19 cellular contexts compared by ENCODE assay signal in the genomic region with DNA sequence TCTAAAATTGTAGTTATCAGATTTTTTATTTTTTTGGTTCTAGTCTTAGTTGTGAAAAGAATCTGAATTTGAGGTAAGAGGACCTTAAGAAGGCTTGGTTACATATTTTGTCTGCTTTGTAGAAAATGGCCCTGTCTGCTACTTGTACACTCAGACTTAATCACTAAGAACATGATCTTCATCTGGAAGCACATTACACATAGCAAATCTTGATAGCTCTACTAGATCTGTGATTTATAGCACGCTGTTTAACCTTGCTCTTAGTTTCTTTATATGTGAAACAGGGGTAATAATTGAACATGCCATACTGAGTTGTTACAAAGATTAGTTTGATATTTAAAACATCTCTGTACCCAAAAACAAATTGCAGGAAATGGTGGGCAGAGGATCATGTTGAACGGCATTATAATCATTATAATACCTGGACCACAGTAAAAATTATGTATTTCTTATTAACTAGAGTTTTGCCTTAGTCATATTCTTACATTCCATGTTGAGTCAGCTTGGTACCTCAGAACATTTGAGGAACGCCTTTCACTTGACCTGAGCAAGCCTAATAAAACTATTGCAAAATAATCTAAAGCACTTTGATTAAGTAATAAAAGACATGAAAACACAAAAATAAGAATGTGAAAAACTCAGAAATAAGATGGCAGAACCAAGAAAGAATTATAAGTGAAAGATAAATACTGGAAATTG.
"Had no signal": no experiment of that assay in that cellular context is flagged by ENCODE, and none has a peak within 500 bp of the region (broad histone marks: within the 10 kb centered on the region; RNA-seq: fewer than 3 reads in every experiment).

No MANE protein-coding gene starts in this region.

- H3K27ac ChIP-seq: cardiac muscle cell, prostate gland, right lobe of liver, stomach, upper lobe of left lung, WERI-Rb-1 had no signal

- H3K27me3 ChIP-seq: cardiac muscle cell, right lobe of liver, stomach, upper lobe of left lung had no signal

- ATAC-seq: activated T-cell treated with anti-CD3 and anti-CD28 coated beads, Interleukin-2, amount 50 U/mL, for 72 hours; left ventricle myocardium superior; right lobe of liver; stimulated activated effector memory CD8-positive, alpha-beta T cell treated with anti-CD3 and anti-CD28 coated beads, Interleukin-12 subunit alpha, Interleukin-12 subunit beta, amount 100 ng/mL, for 72 hours had no signal

- H3K9me3 ChIP-seq: prostate gland, right lobe of liver, stomach, upper lobe of left lung had no signal

- H3K4me3 ChIP-seq: cardiac muscle cell, prostate gland, right lobe of liver, smooth muscle cell, stomach, upper lobe of left lung had no signal

- H3K4me1 ChIP-seq: prostate gland, right lobe of liver, stomach, upper lobe of left lung had no signal

- H3K4me2 ChIP-seq: smooth muscle cell had no signal

- DNase-seq: activated CD4-positive, alpha-beta T cell treated with anti-CD3 and anti-CD28 coated beads, Interleukin-2, amount 50 U/mL, for 4 hours; activated effector memory CD4-positive, alpha-beta T cell treated with anti-CD3 and anti-CD28 coated beads, Interleukin-2, amount 50 U/mL, for 16 hours; activated naive CD4-positive, alpha-beta T cell treated with anti-CD3 and anti-CD28 coated beads, Interleukin-2, amount 50 U/mL, for 16 hours; activated T-cell treated with anti-CD3 and anti-CD28 coated beads, Interleukin-2, amount 50 U/mL, for 72 hours; dermis blood vessel endothelial cell; effector memory CD4-positive, alpha-beta T cell; foreskin fibroblast; glutamatergic neuron; hippocampal formation; left ventricle myocardium superior; right lobe of liver; stimulated activated CD4-positive, alpha-beta T cell treated with anti-CD3 and anti-CD28 coated beads, Interleukin-4, amount 100 ng/mL, for 24 hours; stomach; upper lobe of left lung; WERI-Rb-1 had no signal

- H3K36me3 ChIP-seq: cardiac muscle cell, prostate gland, right lobe of liver, stomach, upper lobe of left lung, WERI-Rb-1 had no signal
